Comparison of ENCODE assay signal across 8 cellular contexts in the genomic region with DNA sequence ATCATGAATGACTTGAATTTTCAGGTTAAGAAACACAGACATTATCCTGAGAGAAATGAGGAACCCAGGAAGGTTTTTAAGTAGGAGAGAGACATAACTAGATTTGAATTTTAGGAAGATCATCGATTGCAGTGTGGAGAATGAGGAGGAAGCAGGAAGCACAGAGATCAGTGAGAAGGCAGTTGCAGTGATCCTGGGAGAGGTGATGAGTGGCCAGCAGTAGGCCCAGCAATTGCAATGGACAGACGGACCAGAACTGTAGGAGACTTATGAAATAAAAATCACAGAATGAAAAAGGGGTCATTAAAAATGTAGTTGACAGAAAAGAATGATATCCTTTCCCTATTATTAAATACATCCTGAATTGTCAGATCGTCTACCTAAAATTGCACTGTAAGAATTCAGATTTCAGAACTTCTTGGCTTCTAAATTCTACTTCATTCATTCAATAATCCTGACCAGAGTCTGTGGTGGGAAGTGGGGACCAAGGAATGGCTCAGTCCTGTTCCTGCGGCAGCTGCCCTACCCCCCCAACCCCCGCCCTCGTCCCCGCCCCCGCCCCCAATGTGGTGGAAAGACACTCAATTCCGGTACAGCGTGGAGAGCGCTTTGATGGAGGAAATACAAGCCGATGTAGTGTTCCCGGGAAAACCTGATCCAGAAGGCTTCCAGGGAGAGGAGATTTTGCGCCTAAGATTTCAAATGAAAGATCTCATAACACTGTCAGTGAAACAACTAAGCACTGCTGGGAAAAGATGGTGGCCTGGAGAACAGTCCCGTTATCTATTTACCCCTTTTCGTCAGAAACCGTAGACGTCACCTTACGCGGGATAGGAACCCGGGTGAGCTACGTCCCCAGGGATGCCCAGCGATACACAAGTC. TPM values are rescaled to one million over a fixed set of nuclear protein-coding genes. Genes with fewer than 3 reads are reported as not detected.
A peak's percentile ranks its signal among the peaks of the same experiment; 100 is the strongest.
DNase-seq lines count a peak whose midpoint lies in the region; ATAC-seq and TF ChIP-seq lines count a peak whose summit lies in the region.

No MANE protein-coding gene starts in this region.

- H3K4me1 ChIP-seq in CD4-positive, CD25-positive, alpha-beta regulatory T cell (ENCODE audit: control insufficient read depth, insufficient read depth, low read length, poor library complexity, severe bottlenecking) = peaks cover 15% of the 10 kb centered on the region
- peaks cover 5% of the 10 kb centered on the region for H3K4me1 ChIP-seq in mucosa of descending colon (ENCODE audit: low read depth)

- H3K27ac Mint-ChIP-seq in CD4-positive, CD25-positive, alpha-beta regulatory T cell = peak overlapping the region; percentile 87 to 97 (median 96)
- peak overlapping the region; percentile 96 for H3K27ac Mint-ChIP-seq in chondrocyte (ENCODE audit: unreplicated experiment)

- H3K27ac ChIP-seq in CD4-positive, CD25-positive, alpha-beta regulatory T cell (ENCODE audit: insufficient read depth, low read length, poor library complexity, severe bottlenecking) = peak overlapping the region; percentile 86
- H3K27ac ChIP-seq in KOPT-K1 (ENCODE audit: low read depth, low read length, poor library complexity, severe bottlenecking) = peak overlapping the region; percentile 87

- no peak for TF ChIP-seq CTCF in chondrocyte (IDR thresholded peaks at IDR 0.05)
- TF ChIP-seq CTCF in mucosa of descending colon (IDR thresholded peaks at IDR 0.05) = no peak
- TF ChIP-seq CTCF in omental fat pad (IDR thresholded peaks at IDR 0.05) = no peak

- peaks cover 20% of the 10 kb centered on the region for H3K36me3 Mint-ChIP-seq in CD4-positive, CD25-positive, alpha-beta regulatory T cell
- peaks cover 22% of the 10 kb centered on the region for H3K36me3 Mint-ChIP-seq in chondrocyte (ENCODE audit: low read depth)

- H3K4me1 Mint-ChIP-seq in CD4-positive, CD25-positive, alpha-beta regulatory T cell = peaks cover 10 to 34% (median 26%) of the 10 kb centered on the region in 4 donors
- H3K4me1 Mint-ChIP-seq in chondrocyte (ENCODE audit: low read depth) = peaks cover 42% of the 10 kb centered on the region

- H3K9me3 ChIP-seq in CD4-positive, CD25-positive, alpha-beta regulatory T cell (ENCODE audit: control insufficient read depth in 2 of 2, low read length in 2 of 2) = no peaks in the 10 kb centered on the region
- H3K9me3 ChIP-seq in KOPT-K1 (ENCODE audit: insufficient read depth, low read length, poor library complexity, severe bottlenecking) (no peaks in the 10 kb centered on the region), mucosa of descending colon (no peaks in the 10 kb centered on the region)

- H3K27me3 Mint-ChIP-seq in CD4-positive, CD25-positive, alpha-beta regulatory T cell = no peaks in the 10 kb centered on the region
- H3K27me3 Mint-ChIP-seq in chondrocyte (ENCODE audit: low read depth) = no peaks in the 10 kb centered on the region

- intact Hi-C loops in mucosa of descending colon (cut with DNase I, micrococcal nuclease) = no loop called here

- ATAC-seq in CD4-positive, CD25-positive, alpha-beta regulatory T cell (ENCODE audit: low read depth in 2 of 2) = no peak
- ATAC-seq in mucosa of descending colon = no peak
- no peak for ATAC-seq in HG02973 (IDR thresholded peaks at IDR 0.05; ENCODE audit: unreplicated experiment)
- ATAC-seq in omental fat pad (ENCODE audit: low FRiP score) = no peak
- ATAC-seq in HG02981 (IDR thresholded peaks at IDR 0.05; ENCODE audit: unreplicated experiment) = no peak

- H3K4me3 ChIP-seq in CD4-positive, CD25-positive, alpha-beta regulatory T cell (ENCODE audit: low read depth, low read length) = peak overlapping the region; percentile 99
- peak overlapping the region; percentile 41 for H3K4me3 ChIP-seq in mucosa of descending colon

- H3K4me3 Mint-ChIP-seq in CD4-positive, CD25-positive, alpha-beta regulatory T cell = peak overlapping the region; percentile 89 to 95 (median 94)
- peak overlapping the region; percentile 88 for H3K4me3 Mint-ChIP-seq in chondrocyte (ENCODE audit: unreplicated experiment)

- H3K9me3 Mint-ChIP-seq in CD4-positive, CD25-positive, alpha-beta regulatory T cell = no peaks in the 10 kb centered on the region
- no peaks in the 10 kb centered on the region for H3K9me3 Mint-ChIP-seq in chondrocyte (ENCODE audit: low read depth)

- no peak for DNase-seq in CD4-positive, CD25-positive, alpha-beta regulatory T cell
- DNase-seq in chondrocyte (ENCODE audit: low spot score) (no peak), mucosa of descending colon (no peak), omental fat pad (ENCODE audit: low spot score) (no peak), pons (ENCODE audit: low spot score) (no peak)

- peaks cover 28% of the 10 kb centered on the region for H3K36me3 ChIP-seq in CD4-positive, CD25-positive, alpha-beta regulatory T cell (ENCODE audit: control insufficient read depth, insufficient read depth, low read length)
- H3K36me3 ChIP-seq in KOPT-K1 (ENCODE audit: insufficient read depth, low read length) (peaks cover 31% of the 10 kb centered on the region), mucosa of descending colon (ENCODE audit: low read depth) (peaks cover 1% of the 10 kb centered on the region)

- H3K27me3 ChIP-seq in CD4-positive, CD25-positive, alpha-beta regulatory T cell (ENCODE audit: control insufficient read depth, insufficient read depth, low read length) = no peaks in the 10 kb centered on the region

RNA-seq across cellular contexts. Expression of a gene that starts 35.1 kb away (rescaled TPM):
- 60.2 TPM for total RNA-seq in CD4-positive, CD25-positive, alpha-beta regulatory T cell
- polyA plus RNA-seq in CD4-positive, CD25-positive, alpha-beta regulatory T cell = 10 to 100 TPM; 22.0 to 25.5 (median 23.6) TPM
- 141 to 192 TPM (median 190 TPM) in 3 replicates for total RNA-seq in chondrocyte
- total RNA-seq in mucosa of descending colon = 10 to 100 TPM; 36.0 to 81.2 (median 74.3) TPM
- total RNA-seq in omental fat pad = 10 to 100 TPM; 13.4 to 71.5 (median 48.0) TPM
